In the genomic region with DNA sequence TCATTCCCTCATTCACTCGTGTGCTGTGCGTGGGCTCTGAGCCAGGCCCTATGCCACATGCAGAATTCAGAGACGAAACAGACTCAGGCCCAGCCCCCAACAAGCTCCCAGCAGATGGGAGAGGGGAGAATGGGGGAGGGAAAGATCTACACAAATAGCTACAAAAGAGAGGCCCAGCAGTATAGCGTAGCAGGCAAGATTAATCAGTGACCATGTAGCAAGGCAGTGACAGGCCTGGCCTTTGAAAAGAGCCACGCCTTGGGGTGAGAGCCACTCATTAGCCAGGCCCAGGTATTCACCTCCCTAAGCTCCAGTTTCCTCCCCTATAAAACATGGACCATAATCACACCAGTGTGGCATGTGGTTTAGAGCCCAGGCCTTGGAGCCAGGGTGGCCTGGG, we compare ENCODE assay signal across 1 cellular context.
TF ChIP-seq lines count a peak whose summit lies in the region.

No MANE protein-coding gene starts in this region.

TF ChIP-seq in IMR-90, 13 proteins besides CTCF, POLR2A, EP300 and RAD21:
- TF ChIP-seq MAZ (IDR thresholded peaks at IDR 0.05; ENCODE audit: borderline replicate concordance, low read depth, low read length) (no peak), SMC3 (IDR thresholded peaks at IDR 0.05; ENCODE audit: low read depth, low read length) (no peak), ELK1 (IDR thresholded peaks at IDR 0.05; ENCODE audit: borderline replicate concordance, low read depth, low read length) (no peak), MXI1 (IDR thresholded peaks at IDR 0.05; ENCODE audit: borderline replicate concordance, low read depth, low read length) (no peak), RCOR1 (IDR thresholded peaks at IDR 0.05; ENCODE audit: insufficient replicate concordance, low read length) (no peak), FOS (IDR thresholded peaks at IDR 0.05; ENCODE audit: low read depth, low read length) (no peak), NFE2L2 (IDR thresholded peaks at IDR 0.05; ENCODE audit: low read depth, low read length) (no peak), BHLHE40 (IDR thresholded peaks at IDR 0.05; ENCODE audit: low read depth, low read length) (no peak), CHD1 (IDR thresholded peaks at IDR 0.05; ENCODE audit: low read depth, low read length) (no peak), CEBPB (IDR thresholded peaks at IDR 0.05; ENCODE audit: low read depth, low read length) (no peak), MAFK (IDR thresholded peaks at IDR 0.05; ENCODE audit: low read depth, low read length) (no peak), RFX5 (IDR thresholded peaks at IDR 0.05; ENCODE audit: low read depth, low read length) (no peak)
- TF ChIP-seq, protein P1, sequence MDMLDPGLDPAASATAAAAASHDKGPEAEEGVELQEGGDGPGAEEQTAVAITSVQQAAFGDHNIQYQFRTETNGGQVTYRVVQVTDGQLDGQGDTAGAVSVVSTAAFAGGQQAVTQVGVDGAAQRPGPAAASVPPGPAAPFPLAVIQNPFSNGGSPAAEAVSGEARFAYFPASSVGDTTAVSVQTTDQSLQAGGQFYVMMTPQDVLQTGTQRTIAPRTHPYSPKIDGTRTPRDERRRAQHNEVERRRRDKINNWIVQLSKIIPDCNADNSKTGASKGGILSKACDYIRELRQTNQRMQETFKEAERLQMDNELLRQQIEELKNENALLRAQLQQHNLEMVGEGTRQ (IDR thresholded peaks at IDR 0.05; ENCODE audit: low read depth, low read length): no peak
